24 cellular contexts compared by ENCODE assay signal in the genomic region with DNA sequence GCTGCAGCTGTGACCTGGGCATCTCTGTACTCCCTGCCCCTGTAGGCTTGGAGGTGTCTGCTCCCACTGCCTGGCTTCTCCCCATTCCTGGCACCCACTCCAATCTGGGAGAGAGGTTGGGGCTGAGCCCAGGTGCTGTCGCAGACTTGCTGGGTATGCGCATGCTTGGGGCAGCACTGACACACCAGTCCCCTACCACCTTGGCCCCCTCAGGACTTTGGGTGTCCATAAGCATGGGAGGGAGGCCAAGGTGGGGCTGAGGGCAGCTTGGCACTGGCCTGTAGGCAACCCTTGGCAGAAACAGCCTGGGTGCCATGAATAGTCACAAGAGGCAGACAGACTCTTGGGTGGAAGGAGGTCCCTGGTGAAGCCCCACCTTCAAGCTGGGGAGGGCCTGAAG.
A peak's percentile ranks its signal among the peaks of the same experiment; 100 is the strongest.
DNase-seq lines count a peak whose midpoint lies in the region; ATAC-seq, FAIRE-seq and TF ChIP-seq lines count a peak whose summit lies in the region.
"Had no signal": no experiment of that assay in that cellular context is flagged by ENCODE, and none has a peak within 500 bp of the region (broad histone marks: within the 10 kb centered on the region; RNA-seq: fewer than 3 reads in every experiment).

No MANE protein-coding gene starts in this region.

- no peak overlapping the region for H3K27ac Mint-ChIP-seq in stimulated activated memory B cell treated with anti-CD40 and anti-IgM and Interleukin-4, amounts not matched to agents 10 μg/mL and 1 μg/mL and 100 μg/mL, for 72 hours
- H3K27ac Mint-ChIP-seq: B cell; CD4-positive, alpha-beta T cell; CD8-positive, alpha-beta T cell had no signal

- H3K79me2 ChIP-seq in osteoblast (ENCODE audit: insufficient read depth, low read length), result no peaks in the 10 kb centered on the region

- ATAC-seq in Right ventricle myocardium inferior, result no peak
- no peak for ATAC-seq in Right ventricle myocardium superior (ENCODE audit: poor library complexity)
- ATAC-seq in stimulated activated memory B cell treated with anti-CD40 and anti-IgM and Interleukin-4, amounts not matched to agents 10 μg/mL and 1 μg/mL and 100 μg/mL, for 72 hours, result peak; percentile 12
- ATAC-seq in HG02588 (IDR thresholded peaks at IDR 0.05; ENCODE audit: unreplicated experiment), result no peak
- ATAC-seq in GM21381 (IDR thresholded peaks at IDR 0.05; ENCODE audit: unreplicated experiment), result no peak
- ATAC-seq: A549; CD8-positive, alpha-beta T cell had no signal

- H3K4me3 ChIP-seq in kidney (ENCODE audit: low read length in 2 of 2) (no peak overlapping the region), osteoblast (ENCODE audit: insufficient read depth, low read length) (no peak overlapping the region)
- H3K4me3 ChIP-seq: A549 had no signal

- H4K20me1 ChIP-seq in osteoblast (ENCODE audit: insufficient read depth, low read length), result no peaks in the 10 kb centered on the region
- H4K20me1 ChIP-seq: BLaER1 treated with 17β-estradiol and CSF1 and Interleukin-3, amounts not matched to agents 10 nM and 100 nM had no signal

- intact Hi-C loops in Right ventricle myocardium inferior (cut with DNase I) (no loop called here), Right ventricle myocardium superior (cut with DNase I) (no loop called here), kidney (cut with DNase I) (no loop called here)

- H3K9me3 ChIP-seq in kidney (ENCODE audit: control insufficient read depth in 1 of 2, low read length in 2 of 2) (no peaks in the 10 kb centered on the region), osteoblast (ENCODE audit: low read depth, low read length) (no peaks in the 10 kb centered on the region)
- H3K9me3 ChIP-seq: A549 had no signal

- H2AFZ ChIP-seq in osteoblast (ENCODE audit: low read length), result no peak overlapping the region

- H3K9me3 Mint-ChIP-seq in stimulated activated memory B cell treated with anti-CD40 and anti-IgM and Interleukin-4, amounts not matched to agents 10 μg/mL and 1 μg/mL and 100 μg/mL, for 72 hours, result peaks cover 3% of the 10 kb centered on the region
- H3K9me3 Mint-ChIP-seq: CD8-positive, alpha-beta T cell had no signal

- DNase-seq in Right ventricle myocardium inferior (ENCODE audit: missing footprints) (peak; percentile 32), Right ventricle myocardium superior (no peak), kidney (peak; percentile 40), osteoblast (ENCODE audit: insufficient read length, low spot score, missing footprints) (peak; percentile 15)
- DNase-seq in activated effector memory CD4-positive, alpha-beta T cell treated with Interleukin-2 at 50 U/mL for 16 hours, result no peak
- DNase-seq: AML-193; Caco-2; Calu3; CD4-positive, alpha-beta T cell; CD8-positive, alpha-beta T cell; DMS79 treated with DMSO at 0.1 percent for 48 hours; GF-D8 had no signal

- H3K4me1 Mint-ChIP-seq in stimulated activated memory B cell treated with anti-CD40 and anti-IgM and Interleukin-4, amounts not matched to agents 10 μg/mL and 1 μg/mL and 100 μg/mL, for 72 hours, result no peaks in the 10 kb centered on the region
- H3K4me1 Mint-ChIP-seq: B cell had no signal

- H3K27me3 Mint-ChIP-seq in stimulated activated memory B cell treated with anti-CD40 and anti-IgM and Interleukin-4, amounts not matched to agents 10 μg/mL and 1 μg/mL and 100 μg/mL, for 72 hours, result no peaks in the 10 kb centered on the region
- H3K27me3 Mint-ChIP-seq: CD4-positive, alpha-beta T cell had no signal

- H3K4me2 ChIP-seq in osteoblast (ENCODE audit: insufficient read depth, low read length), result no peak overlapping the region
- H3K4me2 ChIP-seq: A549; BLaER1 treated with 17β-estradiol and CSF1 and Interleukin-3, amounts not matched to agents 10 nM and 100 nM had no signal

- TF ChIP-seq CTCF in kidney (IDR thresholded peaks at IDR 0.05; ENCODE audit: borderline replicate concordance, extremely low read depth, insufficient read depth) (no peak), osteoblast (IDR thresholded peaks at IDR 0.05; ENCODE audit: extremely low read depth, low read depth, low read length) (no peak)

- H3K4me1 ChIP-seq in kidney (ENCODE audit: control insufficient read depth in 1 of 2, insufficient read depth in 1 of 2, low read depth in 1 of 2, low read length in 2 of 2) (no peaks in the 10 kb centered on the region), osteoblast (ENCODE audit: insufficient read depth, low read length) (peaks cover 18% of the 10 kb centered on the region)
- H3K4me1 ChIP-seq: A549, Caco-2 had no signal

- no peaks in the 10 kb centered on the region for H3K27me3 ChIP-seq in osteoblast (ENCODE audit: insufficient read depth, low read length)
- H3K27me3 ChIP-seq: BLaER1 treated with 17β-estradiol and CSF1 and Interleukin-3, amounts not matched to agents 10 nM and 100 nM had no signal

- H3K36me3 Mint-ChIP-seq in stimulated activated memory B cell treated with anti-CD40 and anti-IgM and Interleukin-4, amounts not matched to agents 10 μg/mL and 1 μg/mL and 100 μg/mL, for 72 hours, result no peaks in the 10 kb centered on the region
- H3K36me3 Mint-ChIP-seq: CD8-positive, alpha-beta T cell had no signal

- FAIRE-seq in kidney (lab: Jason Lieb, UNC), result no peak
- FAIRE-seq: D721Med, G401.6, GM12891, GM19239 had no signal

- H3K36me3 ChIP-seq in kidney (ENCODE audit: control insufficient read depth in 1 of 2, insufficient read depth in 2 of 2, low read length in 2 of 2) (no peaks in the 10 kb centered on the region), osteoblast (ENCODE audit: insufficient read depth, low read length) (no peaks in the 10 kb centered on the region)

- H3K27ac ChIP-seq in kidney (ENCODE audit: low read depth in 2 of 2, low read length in 2 of 2) (no peak overlapping the region), osteoblast (ENCODE audit: low read depth, low read length) (no peak overlapping the region)
- H3K27ac ChIP-seq: 22Rv1; A549; BLaER1 treated with 17β-estradiol and CSF1 and Interleukin-3, amounts not matched to agents 10 nM and 100 nM; C4-2B had no signal

- no peak overlapping the region for H3K9ac ChIP-seq in kidney (ENCODE audit: low read length in 2 of 2)
- H3K9ac ChIP-seq: BLaER1 treated with 17β-estradiol and CSF1 and Interleukin-3, amounts not matched to agents 10 nM and 100 nM had no signal

- H3K4me3 Mint-ChIP-seq in stimulated activated memory B cell treated with anti-CD40 and anti-IgM and Interleukin-4, amounts not matched to agents 10 μg/mL and 1 μg/mL and 100 μg/mL, for 72 hours, result no peak overlapping the region
- H3K4me3 Mint-ChIP-seq: B cell; CD4-positive, alpha-beta T cell; CD8-positive, alpha-beta T cell had no signal

Comparison
In these comparisons a context has a peak if more than half of its experiments do, and no peak if none do; other contexts are left out.
1. DNase-seq: peak in Right ventricle myocardium inferior (single experiment), kidney (single experiment) and osteoblast (single experiment); none in Right ventricle myocardium superior (single experiment) and activated effector memory CD4-positive, alpha-beta T cell treated with Interleukin-2 at 50 U/mL for 16 hours (single experiment).